ENCODE assay signal across 8 cellular contexts in the genomic region with DNA sequence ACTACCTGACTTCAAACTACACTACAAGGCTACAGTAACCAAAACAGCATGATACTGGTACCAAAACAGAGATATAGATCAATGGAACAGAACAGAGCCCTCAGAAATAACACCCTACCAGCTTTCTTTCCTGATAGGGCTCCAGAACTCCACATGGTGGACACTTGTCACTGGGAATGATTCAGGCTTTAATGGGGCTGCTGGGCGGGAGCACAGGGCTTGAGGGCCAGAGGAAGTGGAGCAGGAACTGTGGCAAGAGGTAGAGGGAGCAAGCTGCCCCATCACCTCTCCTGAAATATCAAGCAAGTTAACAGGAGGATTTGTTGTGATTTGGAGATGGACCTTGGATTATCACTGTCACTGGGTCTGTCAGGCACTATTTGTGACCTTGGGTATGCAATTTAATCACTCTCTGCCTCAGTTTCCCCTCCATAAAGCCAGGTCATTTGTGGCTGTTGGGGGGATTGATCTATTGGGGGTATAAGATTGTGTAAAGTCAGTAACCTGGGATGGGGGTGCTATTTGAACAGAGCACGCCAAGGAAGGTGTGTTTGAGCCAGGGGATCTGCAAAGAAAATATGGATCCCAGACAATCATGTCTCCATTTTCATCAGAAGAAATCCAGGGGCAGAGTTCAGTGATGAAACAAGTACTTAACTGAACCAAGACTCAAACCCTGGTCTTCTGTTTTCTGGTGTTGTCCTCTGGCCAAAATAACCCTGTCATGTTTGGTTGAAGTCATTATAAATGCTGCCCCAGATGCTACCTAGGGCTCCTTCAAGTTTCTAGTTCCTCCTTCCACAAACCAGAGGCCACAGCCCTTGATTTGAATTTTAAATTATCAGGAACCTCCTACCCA. TPM values are rescaled to one million over a fixed set of nuclear protein-coding genes. Genes with fewer than 3 reads are reported as not detected.
DNase-seq lines count a peak whose midpoint lies in the region; ATAC-seq and TF ChIP-seq lines count a peak whose summit lies in the region.

No MANE protein-coding gene starts in this region.

- in situ Hi-C loops in GM13976 (cut with MboI; ENCODE audit: low sequenced_read_pairs, unreplicated experiment): no loop called here

- no peak overlapping the region for H3K4me3 ChIP-seq in lung

- peaks cover 13 to 15% (median 14%) of the 10 kb centered on the region in 3 donors for H3K4me1 Mint-ChIP-seq in IgD-negative memory B cell

- peak overlapping the region in 2 of 3 donors; percentile 80 to 81 for H3K27ac Mint-ChIP-seq in IgD-negative memory B cell

- H3K4me1 ChIP-seq in lung (ENCODE audit: control insufficient read depth in 2 of 2, insufficient read depth in 2 of 2, low read length in 2 of 2): peaks cover 4 to 8% of the 10 kb centered on the region in 2 donors

- H3K27me3 Mint-ChIP-seq in IgD-negative memory B cell: peaks cover 6% of the 10 kb centered on the region

- peak; percentile 53 for DNase-seq in GM13976 (ENCODE audit: low spot score)
- no peak for DNase-seq in lung (ENCODE audit: low spot score)
- DNase-seq in mesenteric fat pad (ENCODE audit: low spot score): no peak
- no peak for DNase-seq in activated gamma-delta T cell (lab: John Stamatoyannopoulos, UW)
- DNase-seq in kidney tubule cell (ENCODE audit: low spot score): no peak
- DNase-seq in epidermal melanocyte (ENCODE audit: insufficient read length, low spot score): no peak

- peaks cover 2% of the 10 kb centered on the region for H3K36me3 Mint-ChIP-seq in IgD-negative memory B cell

- peak; percentile 79 for ATAC-seq in GM21619 (IDR thresholded peaks at IDR 0.05; ENCODE audit: unreplicated experiment)
- ATAC-seq in lung (ENCODE audit: insufficient read depth, low FRiP score): no peak

- no peaks in the 10 kb centered on the region for H3K36me3 ChIP-seq in lung (ENCODE audit: control insufficient read depth in 2 of 2, insufficient read depth in 2 of 2, low read length in 2 of 2)

- WGBS in lung, 2 donors: 61 to 82% methylated on average over 2 of the region's 2 CpGs

- H3K27me3 ChIP-seq in lung (ENCODE audit: control insufficient read depth, insufficient read depth): no peaks in the 10 kb centered on the region

- peak overlapping the region; percentile 12 to 70 (median 50) for H3K4me3 Mint-ChIP-seq in IgD-negative memory B cell

- H3K27ac ChIP-seq in lung (ENCODE audit: low read depth in 1 of 2, low read length in 1 of 2): peak overlapping the region; percentile 24 to 79

- TF ChIP-seq CTCF in GM13976 (IDR thresholded peaks at IDR 0.05; ENCODE audit: borderline replicate concordance, control extremely low read depth, extremely low read depth, insufficient read depth, missing control alignments): no peak
- TF ChIP-seq CTCF in lung (IDR thresholded peaks at IDR 0.05; ENCODE audit: control extremely low read depth, extremely low read depth): no peak

- H3K9me3 ChIP-seq in lung (ENCODE audit: control insufficient read depth in 2 of 2, insufficient read depth in 1 of 2, low read length in 1 of 2): peaks cover 0 to 4% of the 10 kb centered on the region in 2 donors

- peaks cover 0 to 4% (median 4%) of the 10 kb centered on the region in 3 donors for H3K9me3 Mint-ChIP-seq in IgD-negative memory B cell

RNA-seq across cellular contexts. Expression of gene ETS2, which starts 25.2 kb away (rescaled TPM):
- polyA plus RNA-seq in IgD-negative memory B cell (2.8 TPM), lung (100 to 1,000 TPM in 1 of 2 donors, 10 to 100 TPM in 1; 64.7 to 167 TPM)
- total RNA-seq in lung (100 to 1,000 TPM; 149 to 186 TPM), mesenteric fat pad (110 TPM)
